In the genomic region with DNA sequence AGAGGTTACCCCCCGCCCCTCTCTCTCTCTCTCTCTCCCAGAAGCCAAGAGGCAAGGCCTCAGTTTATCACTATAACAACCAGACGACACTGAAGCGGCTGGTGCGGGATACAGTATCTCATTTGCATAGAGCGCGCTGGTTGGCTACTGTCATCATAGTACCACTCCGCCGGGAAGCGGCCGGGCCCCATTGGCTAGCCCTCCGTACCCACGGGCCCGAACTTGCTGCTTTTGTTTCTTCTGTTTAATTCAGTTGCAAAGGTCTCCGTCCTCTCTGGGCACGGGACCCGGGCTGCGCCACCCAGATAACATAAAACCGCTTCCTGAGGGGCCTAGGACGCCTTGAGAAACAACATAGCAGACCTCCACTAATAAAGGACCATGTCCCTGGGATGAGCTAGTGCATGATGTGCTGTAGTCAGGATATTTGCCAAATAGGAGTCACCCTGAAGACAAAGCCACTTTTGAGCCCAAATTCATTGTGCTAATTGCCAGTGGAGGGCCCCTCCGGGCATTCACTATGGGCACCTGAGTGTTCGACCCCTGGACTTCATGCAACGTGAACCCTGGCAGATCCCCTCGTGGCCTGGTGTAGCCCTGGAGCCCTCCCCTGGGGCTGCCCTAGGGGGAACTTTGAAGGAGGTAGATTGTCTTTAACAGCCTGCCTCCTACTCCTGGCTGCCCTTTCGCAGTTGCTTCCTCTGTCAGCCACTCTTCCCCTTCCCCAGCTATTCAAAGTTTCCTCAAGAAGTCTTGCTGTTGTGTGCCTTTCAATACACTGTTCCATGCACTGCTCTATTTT, we compare ENCODE assay signal across 8 cellular contexts. TPM values are rescaled to one million over a fixed set of nuclear protein-coding genes. Genes with fewer than 3 reads are reported as not detected.
DNase-seq lines count a peak whose midpoint lies in the region; ATAC-seq and TF ChIP-seq lines count a peak whose summit lies in the region.

A gene (minus strand): TSS at position 91 of the 802 bp plus-strand sequence. CDS start 242 bp downstream, outside the sequence.

- no peak within 1 kb of the TSS for H3K27ac Mint-ChIP-seq in activated CD8-positive, alpha-beta T cell treated with anti-CD3 and anti-CD28 coated beads for 36 hours

- intact Hi-C loops in activated CD8-positive, alpha-beta T cell treated with anti-CD3 and anti-CD28 coated beads for 36 hours (cut with micrococcal nuclease): no loop called here
- intact Hi-C loops in left lung (cut with DNase I): no loop called here

- peaks cover 0 to 10% of the 10 kb centered on the region in 2 donors for H3K27me3 ChIP-seq in left lung

- peak; percentile 78 for DNase-seq in G401 (ENCODE audit: low spot score)
- DNase-seq in NCI-H2196 treated with DMSO at 0.1 percent for 48 hours (lab: John Stamatoyannopoulos, UW; ENCODE audit: unreplicated experiment): peak; percentile 75
- peak; percentile 78 for DNase-seq in activated CD8-positive, alpha-beta T cell treated with anti-CD3 and anti-CD28 coated beads for 36 hours
- peak; percentile 55 for DNase-seq in dermis blood vessel endothelial cell
- peak; percentile 62 to 84 for DNase-seq in left lung
- peak; percentile 55 for DNase-seq in stimulated activated CD4-positive, alpha-beta T cell treated with anti-CD3 and anti-CD28 coated beads, Interleukin-4, amount 100 ng/mL, for 24 hours

- no peaks in the 10 kb centered on the region for H3K9me3 ChIP-seq in left lung

- TF ChIP-seq CTCF in activated CD8-positive, alpha-beta T cell treated with anti-CD3 and anti-CD28 coated beads for 36 hours (IDR thresholded peaks at IDR 0.05): no peak
- TF ChIP-seq CTCF in left lung (IDR thresholded peaks at IDR 0.05): no peak

- no peaks in the 10 kb centered on the region for H3K4me1 ChIP-seq in left lung

- CTCF ChIA-PET in activated CD8-positive, alpha-beta T cell treated with anti-CD3 and anti-CD28 coated beads for 36 hours (lab: Charles Lee): no interaction called here

- H3K36me3 ChIP-seq in left lung: no peaks in the 10 kb centered on the region

- H3K27ac ChIP-seq in left lung: no peak within 1 kb of the TSS

- H3K4me3 Mint-ChIP-seq in activated CD8-positive, alpha-beta T cell treated with anti-CD3 and anti-CD28 coated beads for 36 hours: peak within 1 kb of the TSS; percentile 67

- in situ Hi-C loops in G401 (cut with HindIII; ENCODE audit: low sequenced_read_pairs): no loop called here

- no peaks in the 10 kb centered on the region for H3K9me3 Mint-ChIP-seq in activated CD8-positive, alpha-beta T cell treated with anti-CD3 and anti-CD28 coated beads for 36 hours

- H3K4me1 Mint-ChIP-seq in activated CD8-positive, alpha-beta T cell treated with anti-CD3 and anti-CD28 coated beads for 36 hours (ENCODE audit: low read depth): peaks cover 16% of the 10 kb centered on the region

- peaks cover 14% of the 10 kb centered on the region for H3K27me3 Mint-ChIP-seq in activated CD8-positive, alpha-beta T cell treated with anti-CD3 and anti-CD28 coated beads for 36 hours

- H3K4me3 ChIP-seq in left lung: peak within 1 kb of the TSS; percentile 9 to 18

- POLR2A ChIA-PET in activated CD8-positive, alpha-beta T cell treated with anti-CD3 and anti-CD28 coated beads for 36 hours (lab: Charles Lee): no interaction called here

- ATAC-seq in HG02885 (IDR thresholded peaks at IDR 0.05; ENCODE audit: poor library complexity, unreplicated experiment): peak; percentile 81
- peak; percentile 99 for ATAC-seq in activated CD8-positive, alpha-beta T cell treated with anti-CD3 and anti-CD28 coated beads for 36 hours
- ATAC-seq in left lung: peak; percentile 94
- no peak for ATAC-seq in HG03196 (IDR thresholded peaks at IDR 0.05; ENCODE audit: unreplicated experiment)

- no peaks in the 10 kb centered on the region for H3K36me3 Mint-ChIP-seq in activated CD8-positive, alpha-beta T cell treated with anti-CD3 and anti-CD28 coated beads for 36 hours (ENCODE audit: low read depth)

RNA-seq across cellular contexts. Expression of the gene that starts here (rescaled TPM):
- not detected in 2 replicates for total RNA-seq in G401 (2014; rRNA removed; shearing (Covaris generic))
- total RNA-seq in activated CD8-positive, alpha-beta T cell treated with anti-CD3 and anti-CD28 coated beads for 36 hours: under 1 TPM; 0.04 to 0.36 TPM
- total RNA-seq in dermis blood vessel endothelial cell (under 0.01 and 0.19 TPM in 2 replicates), left lung (under 1 TPM; 0.85 to 0.94 TPM)

Comparison
In these comparisons a context has a peak if more than half of its experiments do, and no peak if none do; other contexts are left out.
1. Peak in DNase-seq in G401; RNA of the gene not detected or under 1 TPM.
2. Peak in DNase-seq and ATAC-seq in activated CD8-positive, alpha-beta T cell treated with anti-CD3 and anti-CD28 coated beads for 36 hours; RNA of the gene not detected or under 1 TPM.
3. Peak in DNase-seq in dermis blood vessel endothelial cell; RNA of the gene not detected or under 1 TPM.
4. Peak in DNase-seq, ATAC-seq and H3K4me3 ChIP-seq in left lung; RNA of the gene not detected or under 1 TPM.